8 cellular contexts compared by ENCODE assay signal in genomic region chr13:113298001-113298945, GRCh38. TPM values are rescaled to one million over a fixed set of nuclear protein-coding genes. Genes with fewer than 3 reads are reported as not detected.
DNase-seq lines count a peak whose midpoint lies in the region; ATAC-seq and TF ChIP-seq lines count a peak whose summit lies in the region.

No MANE protein-coding gene starts in this region.

- DNase-seq in SIG-M5 treated with dmso at 0.1 percent for 504 hours (lab: John Stamatoyannopoulos, UW; ENCODE audit: unreplicated experiment), result peak; percentile 59
- DNase-seq in SIG-M5 (lab: John Stamatoyannopoulos, UW), result no peak
- DNase-seq in SK-N-MC (ENCODE audit: low read depth, low spot score), result no peak
- peak; percentile 14 for DNase-seq in fibroblast of the aortic adventitia (ENCODE audit: low read depth)
- DNase-seq in skeletal muscle cell (ENCODE audit: low read depth), result no peak

- no peak for ATAC-seq in HG03025 (IDR thresholded peaks at IDR 0.05; ENCODE audit: low FRiP score, unreplicated experiment)
- no peak for ATAC-seq in GM18867 (IDR thresholded peaks at IDR 0.05; ENCODE audit: unreplicated experiment)
- ATAC-seq in HG02840 (IDR thresholded peaks at IDR 0.05; ENCODE audit: low FRiP score, unreplicated experiment), result no peak

- H3K9me3 ChIP-seq in SK-N-MC (ENCODE audit: low read depth, low read length), result no peaks in the 10 kb centered on the region

- H3K9ac ChIP-seq in SK-N-MC (ENCODE audit: insufficient read length), result peak overlapping the region; percentile 95

- no peak overlapping the region for H3K27ac ChIP-seq in SK-N-MC

- H3K36me3 ChIP-seq in SK-N-MC (ENCODE audit: insufficient read depth, low read length), result no peaks in the 10 kb centered on the region

- no peak for TF ChIP-seq CTCF in fibroblast of the aortic adventitia (IDR thresholded peaks at IDR 0.05; ENCODE audit: insufficient read depth, low read length)

- H3K4me3 ChIP-seq in SK-N-MC, result peak overlapping the region; percentile 97
- H3K4me3 ChIP-seq in fibroblast of the aortic adventitia (ENCODE audit: low read depth, low read length), result peak overlapping the region; percentile 95
- H3K4me3 ChIP-seq in skeletal muscle cell (ENCODE audit: low read depth, low read length), result peak overlapping the region; percentile 93

RNA-seq across cellular contexts. Expression of gene LAMP1, which starts 1.2 kb away (rescaled TPM):
- 85.1 and 161 TPM in 2 replicates for total RNA-seq in fibroblast of the aortic adventitia (ENCODE audit: low replicate concordance)

Comparison
In these comparisons a context has a peak if more than half of its experiments do, and no peak if none do; other contexts are left out.
1. DNase-seq: peak in SIG-M5 treated with dmso at 0.1 percent for 504 hours (single experiment) and fibroblast of the aortic adventitia (single experiment); none in SIG-M5 (single experiment), SK-N-MC (single experiment) and skeletal muscle cell (single experiment).
2. Peak in every context shown above with its lines, with median percentiles within 50 percentile points of each other: H3K4me3 ChIP-seq.